ENCODE assay signal across 8 cellular contexts in the genomic region with DNA sequence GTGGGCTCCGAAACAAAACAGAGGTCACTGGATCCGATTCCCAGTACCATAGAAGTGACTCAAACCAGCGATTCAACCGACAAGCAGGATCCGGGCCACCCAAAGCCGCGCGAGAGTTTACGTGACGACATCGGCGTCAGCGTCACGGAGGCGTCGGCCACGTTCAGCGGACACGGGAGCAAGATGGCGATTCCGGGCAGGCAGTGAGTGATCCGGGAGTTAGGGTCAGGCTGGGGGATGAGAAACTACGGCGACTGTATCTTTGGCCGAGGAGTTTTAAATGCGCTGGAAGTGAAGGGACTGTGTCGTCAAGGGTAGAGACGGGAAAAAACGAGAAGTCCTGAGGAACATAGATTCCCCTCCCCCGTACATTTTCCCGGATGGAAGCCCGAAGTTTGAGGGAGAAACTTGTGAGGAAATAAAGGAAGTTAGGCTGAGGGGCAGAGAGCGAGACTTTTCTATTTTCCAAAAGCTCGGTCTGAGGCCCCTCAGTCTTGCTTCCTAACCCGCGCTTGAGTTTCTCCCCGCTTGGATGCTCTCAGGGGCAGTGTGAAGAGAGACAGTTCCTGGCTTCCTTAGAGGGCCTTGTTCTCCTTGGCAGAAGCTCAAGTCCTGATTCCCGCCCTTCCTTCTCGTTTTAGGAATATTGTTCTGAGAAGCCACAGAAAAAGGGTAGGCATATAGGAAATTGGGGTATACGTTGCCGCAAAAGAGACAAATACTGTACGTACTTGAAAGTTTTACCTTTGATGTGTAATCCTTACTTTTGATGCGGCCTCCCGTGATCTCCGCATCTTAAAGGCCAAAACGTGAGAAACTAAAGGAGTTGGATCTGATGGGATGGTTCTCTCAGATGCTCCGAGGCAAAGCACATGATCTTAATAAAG. TPM values are rescaled to one million over a fixed set of nuclear protein-coding genes. Genes with fewer than 3 reads are reported as not detected.
A peak's percentile ranks its signal among the peaks of the same experiment; 100 is the strongest.
DNase-seq lines count a peak whose midpoint lies in the region; ATAC-seq and TF ChIP-seq lines count a peak whose summit lies in the region.

Gene NSRP1, plus strand, starts transcription at position 156 of the 887 bp plus-strand sequence. Its CDS starts 28 bp downstream, at position 184.

- H3K4me3 ChIP-seq in GM23248 = peak within 1 kb of the TSS; percentile 87
- H3K4me3 ChIP-seq in fibroblast of lung (replicated peaks in 1 of 4; ENCODE audit: control extremely low read depth in 1 of 4, insufficient read depth in 1 of 4, low read depth in 3 of 4, low read length in 4 of 4) = peak within 1 kb of the TSS; percentile 89 to 99 (median 96)

- H4K20me1 ChIP-seq in GM23248 (ENCODE audit: insufficient read depth) (peaks cover 3% of the 10 kb centered on the region; the same call in 1 of the 2 replicates), fibroblast of lung (ENCODE audit: control insufficient read depth, extremely low read depth, insufficient read depth, low read length) (no peaks in the 10 kb centered on the region)

- H3K27me3 ChIP-seq in GM23248 (replicated peaks; ENCODE audit: insufficient read depth) (no peaks in the 10 kb centered on the region), fibroblast of lung (ENCODE audit: control insufficient read depth, insufficient read depth, low read length) (no peaks in the 10 kb centered on the region)

- H3F3A ChIP-seq in GM23248 (ENCODE audit: insufficient read depth) = 0 out of 2 replicates have a peak, but pooled peaks cover 6% of the 10 kb centered on the region

- H2AFZ ChIP-seq in GM23248 = peak within 1 kb of the TSS; percentile 97
- peak within 1 kb of the TSS; percentile 90 for H2AFZ ChIP-seq in fibroblast of lung (ENCODE audit: low read length)

- ATAC-seq in naive B cell (ENCODE audit: low read depth in 2 of 2) = peak; percentile 97 to 98
- ATAC-seq in stimulated activated effector memory CD8-positive, alpha-beta T cell treated with anti-CD3 and anti-CD28 coated beads, Interleukin-12 subunit alpha, Interleukin-12 subunit beta, amount 100 ng/mL, for 72 hours = peak; percentile 93

- H3K9me2 ChIP-seq in GM23248 (ENCODE audit: insufficient read depth) = no peaks in the 10 kb centered on the region

- peaks cover 22% of the 10 kb centered on the region for H3K4me1 ChIP-seq in GM23248 (ENCODE audit: insufficient read depth)
- peaks cover 2% of the 10 kb centered on the region for H3K4me1 ChIP-seq in fibroblast of lung (ENCODE audit: control insufficient read depth, extremely low read depth, insufficient read depth, low read length)

- TF ChIP-seq CTCF in RWPE1 (conservative IDR thresholded peaks at IDR 0.05; ENCODE audit: low read depth) (no peak), fibroblast of lung (conservative IDR thresholded peaks at IDR 0.05 in 1 of 2, IDR thresholded peaks at IDR 0.05 in 1 of 2; ENCODE audit: low read depth in 1 of 2, low read length in 2 of 2) (no peak)

- in situ Hi-C loops in GM23248 (cut with MboI) = no loop called here

- no peaks in the 10 kb centered on the region for H3K9me3 ChIP-seq in GM23248 (ENCODE audit: low read depth)
- no peaks in the 10 kb centered on the region for H3K9me3 ChIP-seq in fibroblast of lung (ENCODE audit: control insufficient read depth, insufficient read depth, low read depth, low read length)

- CTCF ChIA-PET in RWPE1 (lab: Yijun Ruan, JAX) = interaction anchor here (1.0 kb wide), 2 partner anchors 10 to 13 kb away, joined by 3 to 4 read pairs; no protein-coding TSS in a partner anchor

- H3K27ac ChIP-seq in GM23248 (peak within 1 kb of the TSS; percentile 97), RWPE1 (peak within 1 kb of the TSS; percentile 91), fibroblast of lung (ENCODE audit: insufficient read depth, low read length) (peak within 1 kb of the TSS; percentile 100)

- peaks cover 51% of the 10 kb centered on the region for H3K79me2 ChIP-seq in GM23248 (ENCODE audit: insufficient read depth)
- H3K79me2 ChIP-seq in fibroblast of lung (ENCODE audit: control insufficient read depth, insufficient read depth, low read length) = peaks cover 50% of the 10 kb centered on the region

- H3K27me3 Mint-ChIP-seq in naive B cell = no peaks in the 10 kb centered on the region

- peak within 1 kb of the TSS; percentile 94 to 100 (median 98) for H3K4me3 Mint-ChIP-seq in naive B cell
- peak within 1 kb of the TSS; percentile 96 for H3K4me3 Mint-ChIP-seq in stimulated activated effector memory CD8-positive, alpha-beta T cell treated with anti-CD3 and anti-CD28 coated beads, Interleukin-12 subunit alpha, Interleukin-12 subunit beta, amount 100 ng/mL, for 72 hours

- 1% methylated on average over 47 of the region's 47 CpGs for WGBS in GM23248 (ENCODE audit: low coverage in 1 of 2, low lambda C conversion rate in 2 of 2, missing lambda C conversion rate in 2 of 2), 2 experiments

- DNase-seq in DMS79 (lab: John Stamatoyannopoulos, UW) (peak; percentile 86), GM23248 (peak; percentile 99), LoVo (ENCODE audit: low spot score) (peak; percentile 95), RWPE1 (ENCODE audit: low spot score) (peak; percentile 92), fibroblast of lung (ENCODE audit: low read depth in 2 of 2) (peak; percentile 93 to 95), naive B cell (peak; percentile 89)
- DNase-seq in activated T-helper 1 cell treated with anti-CD3 and anti-CD28 coated beads, Interleukin-2, amount 50 U/mL, for 16 hours (ENCODE audit: low read depth in 1 of 2, low spot score in 1 of 2) = peak; percentile 82 to 84
- peak; percentile 91 to 95 for DNase-seq in stimulated activated effector memory CD8-positive, alpha-beta T cell treated with anti-CD3 and anti-CD28 coated beads, Interleukin-12 subunit alpha, Interleukin-12 subunit beta, amount 100 ng/mL, for 72 hours (ENCODE audit: low spot score in 2 of 2)

- POLR2A ChIA-PET in RWPE1 (lab: Yijun Ruan, JAX; ENCODE audit: low non-redundant PET) = no interaction called here

- H3K9ac ChIP-seq in GM23248 (peak within 1 kb of the TSS; percentile 99), fibroblast of lung (ENCODE audit: insufficient read depth, low read length) (peak within 1 kb of the TSS; percentile 100)

- H3K36me3 ChIP-seq in GM23248 (ENCODE audit: low read depth) (peaks cover 16% of the 10 kb centered on the region), fibroblast of lung (ENCODE audit: control insufficient read depth, insufficient read depth, low read length) (peaks cover 2% of the 10 kb centered on the region)

- H3K4me1 Mint-ChIP-seq in naive B cell = peaks cover 29 to 49% (median 36%) of the 10 kb centered on the region in 3 donors
- peaks cover 51% of the 10 kb centered on the region for H3K4me1 Mint-ChIP-seq in stimulated activated effector memory CD8-positive, alpha-beta T cell treated with anti-CD3 and anti-CD28 coated beads, Interleukin-12 subunit alpha, Interleukin-12 subunit beta, amount 100 ng/mL, for 72 hours

- peak within 1 kb of the TSS; percentile 99 to 100 (median 99) for H3K27ac Mint-ChIP-seq in naive B cell
- peak within 1 kb of the TSS; percentile 100 for H3K27ac Mint-ChIP-seq in stimulated activated effector memory CD8-positive, alpha-beta T cell treated with anti-CD3 and anti-CD28 coated beads, Interleukin-12 subunit alpha, Interleukin-12 subunit beta, amount 100 ng/mL, for 72 hours

- H3K36me3 Mint-ChIP-seq in naive B cell = peaks cover 0 to 7% of the 10 kb centered on the region in 2 donors
- peaks cover 57% of the 10 kb centered on the region for H3K36me3 Mint-ChIP-seq in stimulated activated effector memory CD8-positive, alpha-beta T cell treated with anti-CD3 and anti-CD28 coated beads, Interleukin-12 subunit alpha, Interleukin-12 subunit beta, amount 100 ng/mL, for 72 hours

- no peaks in the 10 kb centered on the region for H3K9me3 Mint-ChIP-seq in naive B cell
- no peaks in the 10 kb centered on the region for H3K9me3 Mint-ChIP-seq in stimulated activated effector memory CD8-positive, alpha-beta T cell treated with anti-CD3 and anti-CD28 coated beads, Interleukin-12 subunit alpha, Interleukin-12 subunit beta, amount 100 ng/mL, for 72 hours

- peak within 1 kb of the TSS; percentile 98 for H3K4me2 ChIP-seq in GM23248 (ENCODE audit: unreplicated experiment)
- H3K4me2 ChIP-seq in fibroblast of lung (ENCODE audit: extremely low read depth, insufficient read depth, low read length) = peak within 1 kb of the TSS; percentile 91

RNA-seq across cellular contexts. Expression of gene NSRP1, which starts in this region (rescaled TPM):
- total RNA-seq in GM23248 (2014; rRNA removed; shearing (Covaris generic)) = 7.7 and 11.8 TPM in 2 replicates
- polyA plus RNA-seq in GM23248 (2016; fragmentation: Nextera tagmentation; extraction: Ambion mirVana) = 53.5 and 54.8 TPM in 2 replicates
- total RNA-seq in fibroblast of lung = 9.2 and 12.7 TPM in 2 replicates
- polyA plus RNA-seq in fibroblast of lung = 19.5 and 19.8 TPM in 2 replicates
- 34.7 and 37.8 TPM in 2 replicates for polyA plus RNA-seq in fibroblast of lung (2012)
- 3.3 and 9.6 TPM in 2 replicates for polyA minus RNA-seq in fibroblast of lung (ENCODE audit: low replicate concordance)
- polyA plus RNA-seq in naive B cell (ENCODE audit: low read depth in 6 of 6) = 10 to 100 TPM; 26.2 to 42.8 (median 34.7) TPM

Comparison
In these comparisons a context has a peak if more than half of its experiments do, and no peak if none do; other contexts are left out.
1. Peak in every context shown above with its lines: DNase-seq, ATAC-seq, H3K4me3 ChIP-seq and H3K27ac ChIP-seq.